In the genomic region with DNA sequence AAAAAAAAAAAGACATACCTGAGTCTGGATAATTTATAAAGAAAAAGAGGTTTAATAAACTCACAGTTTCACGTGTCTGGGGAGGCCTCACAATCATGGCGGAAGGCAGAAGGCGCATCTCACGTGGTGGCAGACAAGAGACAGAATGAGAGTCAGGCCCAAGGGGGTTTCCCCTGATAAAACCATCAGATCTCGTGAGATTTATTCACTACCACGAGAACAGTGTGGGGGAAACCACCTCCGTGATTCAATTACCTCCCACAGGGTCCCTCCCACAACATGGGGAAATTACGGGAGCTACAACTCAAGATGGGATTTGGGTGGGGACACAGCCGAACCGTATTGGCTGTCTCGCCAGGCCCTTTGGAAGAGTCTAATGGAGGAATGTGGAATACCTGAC, we compare ENCODE assay signal across 19 cellular contexts. TPM values are rescaled to one million over a fixed set of nuclear protein-coding genes. Genes with fewer than 3 reads are reported as not detected.
DNase-seq lines count a peak whose midpoint lies in the region; ATAC-seq, FAIRE-seq and TF ChIP-seq lines count a peak whose summit lies in the region.
"Had no signal": no experiment of that assay in that cellular context is flagged by ENCODE, and none has a peak within 500 bp of the region (broad histone marks: within the 10 kb centered on the region; RNA-seq: fewer than 3 reads in every experiment).

No MANE protein-coding gene starts in this region.

- no peak overlapping the region for H3K18ac ChIP-seq in IMR-90 (ENCODE audit: low read depth, low read length)

- no peak overlapping the region for H3K27ac Mint-ChIP-seq in activated T-cell treated with anti-CD3 and anti-CD28 coated beads, Interleukin-2, amount 50 U/mL, for 24 hours
- no peak overlapping the region for H3K27ac Mint-ChIP-seq in effector memory CD8-positive, alpha-beta T cell

- H2AK5ac ChIP-seq in IMR-90 (ENCODE audit: low read depth, low read length) = 0 out of 2 replicates have a peak overlapping the region, but pooled peaks have one; percentile 73

- no peak overlapping the region for H2BK20ac ChIP-seq in IMR-90 (ENCODE audit: low read depth, low read length)

- H3K4ac ChIP-seq in IMR-90 (ENCODE audit: low read depth, low read length) = peak overlapping the region; percentile 35; the same call in 1 of the 2 replicates

- H3K56ac ChIP-seq in IMR-90 (ENCODE audit: extremely low read depth, insufficient read depth, low read length) = no peak overlapping the region

- in situ Hi-C loops in IMR-90 (cut with MboI; ENCODE audit: low sequenced_read_pairs) = no loop called here

- no peak overlapping the region for H2AK9ac ChIP-seq in IMR-90 (replicated peaks; ENCODE audit: low read depth, low read length, poor library complexity)

- H3K36me3 Mint-ChIP-seq in activated T-cell treated with anti-CD3 and anti-CD28 coated beads, Interleukin-2, amount 50 U/mL, for 4 hours (ENCODE audit: insufficient read depth) = no peaks in the 10 kb centered on the region
- H3K36me3 Mint-ChIP-seq in activated T-cell treated with anti-CD3 and anti-CD28 coated beads, Interleukin-2, amount 50 U/mL, for 24 hours (ENCODE audit: low read depth) = no peaks in the 10 kb centered on the region
- H3K36me3 Mint-ChIP-seq in effector memory CD8-positive, alpha-beta T cell (ENCODE audit: insufficient read depth) = peaks cover 3% of the 10 kb centered on the region

- H3K27ac ChIP-seq in IMR-90 (ENCODE audit: insufficient read depth, low read length) = no peak overlapping the region
- H3K27ac ChIP-seq: C4-2B, RWPE1, SJCRH30 had no signal

- no peaks in the 10 kb centered on the region for H3K9me1 ChIP-seq in IMR-90 (ENCODE audit: insufficient read depth, low read length)

- no peak overlapping the region for H3K23ac ChIP-seq in IMR-90 (ENCODE audit: low read depth, low read length)

- H3K14ac ChIP-seq in IMR-90 (replicated peaks; ENCODE audit: low read depth, low read length) = no peak overlapping the region

- H4K20me1 ChIP-seq in IMR-90 (ENCODE audit: insufficient read depth, low read length) = no peaks in the 10 kb centered on the region

- H3K9me3 ChIP-seq in IMR-90 (ENCODE audit: control insufficient read depth, insufficient read depth, low read length) = peaks cover 10% of the 10 kb centered on the region
- H3K9me3 ChIP-seq: HAP-1, SJCRH30 had no signal

- TF ChIP-seq RAD21 in IMR-90 (IDR thresholded peaks at IDR 0.05; ENCODE audit: low read length) = no peak

- peaks cover 8% of the 10 kb centered on the region for H3K4me1 ChIP-seq in IMR-90 (ENCODE audit: control insufficient read depth, insufficient read depth, low read length)
- H3K4me1 ChIP-seq: HAP-1, SJCRH30 had no signal

- peaks cover 3% of the 10 kb centered on the region for H3K27me3 Mint-ChIP-seq in activated T-cell treated with anti-CD3 and anti-CD28 coated beads, Interleukin-2, amount 50 U/mL, for 4 hours (ENCODE audit: low read depth)
- no peaks in the 10 kb centered on the region for H3K27me3 Mint-ChIP-seq in activated T-cell treated with anti-CD3 and anti-CD28 coated beads, Interleukin-2, amount 50 U/mL, for 24 hours
- peaks cover 14 to 37% of the 10 kb centered on the region in 2 donors for H3K27me3 Mint-ChIP-seq in effector memory CD8-positive, alpha-beta T cell

- no CpG with 5 or more reads among the region's 11 CpGs for WGBS in IMR-90 (ENCODE audit: extremely low coverage in 2 of 2, insufficient read length in 1 of 2), 2 experiments

- peaks cover 5% of the 10 kb centered on the region for H3K9me3 Mint-ChIP-seq in activated T-cell treated with anti-CD3 and anti-CD28 coated beads, Interleukin-2, amount 50 U/mL, for 4 hours
- H3K9me3 Mint-ChIP-seq in activated T-cell treated with anti-CD3 and anti-CD28 coated beads, Interleukin-2, amount 50 U/mL, for 24 hours = peaks cover 6% of the 10 kb centered on the region
- peaks cover 0 to 3% of the 10 kb centered on the region in 2 donors for H3K9me3 Mint-ChIP-seq in effector memory CD8-positive, alpha-beta T cell

- no peak overlapping the region for H4K5ac ChIP-seq in IMR-90 (ENCODE audit: low read depth, low read length)

- no peak overlapping the region for H4K8ac ChIP-seq in IMR-90 (ENCODE audit: low read depth in 2 of 2, low read length in 2 of 2)

- no peak overlapping the region for H3K9ac ChIP-seq in IMR-90 (ENCODE audit: low read depth, low read length)

- dilution Hi-C loops in IMR-90 (cut with HindIII; ENCODE audit: low sequenced_read_pairs, unreplicated experiment) = no loop called here

- peak overlapping the region; percentile 23; the same call in 1 of the 2 replicates for H2BK120ac ChIP-seq in IMR-90 (ENCODE audit: low read depth, low read length)

- BruUV-seq in IMR-90 (replicated peaks; lab: Mats Ljungman, UMichigan) = no TSS peak

- H4K91ac ChIP-seq in IMR-90 (ENCODE audit: insufficient read depth, low read depth, low read length) = peak overlapping the region; percentile 25; the same call in 1 of the 2 replicates

- POLR2A ChIA-PET in IMR-90 (lab: Charles Lee; ENCODE audit: unreplicated experiment) = no interaction called here

- FAIRE-seq in urothelium cell line (lab: Jason Lieb, UNC) = peak; percentile 87

- no peak for TF ChIP-seq POLR2A in IMR-90 (IDR thresholded peaks at IDR 0.05; ENCODE audit: low read depth, low read length)

- no peak overlapping the region for H3K4me3 Mint-ChIP-seq in activated T-cell treated with anti-CD3 and anti-CD28 coated beads, Interleukin-2, amount 50 U/mL, for 4 hours
- H3K4me3 Mint-ChIP-seq in activated T-cell treated with anti-CD3 and anti-CD28 coated beads, Interleukin-2, amount 50 U/mL, for 24 hours = no peak overlapping the region
- no peak overlapping the region for H3K4me3 Mint-ChIP-seq in effector memory CD8-positive, alpha-beta T cell

- H2BK15ac ChIP-seq in IMR-90 (ENCODE audit: low read depth, low read length) = peak overlapping the region; percentile 21; the same call in 1 of the 3 replicates

- H3K36me3 ChIP-seq in IMR-90 (ENCODE audit: control insufficient read depth, insufficient read depth, low read length) = no peaks in the 10 kb centered on the region
- H3K36me3 ChIP-seq: HAP-1, SJCRH30 had no signal

- DNase-seq in activated T-cell treated with anti-CD3 and anti-CD28 coated beads, Interleukin-2, amount 50 U/mL, for 4 hours = no peak
- no peak for DNase-seq in activated T-cell treated with anti-CD3 and anti-CD28 coated beads, Interleukin-2, amount 50 U/mL, for 24 hours
- DNase-seq in IMR-90 (no peak), urothelium cell line (ENCODE audit: low spot score) (no peak), hypothalamus (lab: John Stamatoyannopoulos, UW) (no peak), AML-193 (lab: John Stamatoyannopoulos, UW) (no peak)
- DNase-seq in effector memory CD8-positive, alpha-beta T cell = no peak
- DNase-seq: Kasumi-1; MM.1S; NCI-H1092 treated with DMSO at 0.1 percent for 48 hours; NCI-H1694 treated with DMSO at 0.1 percent for 48 hours; NCI-H345; NCI-H526 treated with DMSO at 0.1 percent for 48 hours; NK-92 treated with Interleukin-12 subunit alpha and Interleukin-12 subunit beta, amount 100 ng/mL, for 24 hours; SJCRH30 had no signal

- intact Hi-C loops in IMR-90 (cut with micrococcal nuclease) = no loop called here

- ATAC-seq in activated T-cell treated with anti-CD3 and anti-CD28 coated beads, Interleukin-2, amount 50 U/mL, for 4 hours = peak; percentile 66
- ATAC-seq in IMR-90 (ENCODE audit: low read depth) = no peak
- peak; percentile 40 for ATAC-seq in effector memory CD8-positive, alpha-beta T cell (replicated peaks)

- H3K27me3 ChIP-seq in IMR-90 (ENCODE audit: control insufficient read depth, insufficient read depth, low read length) = no peaks in the 10 kb centered on the region; the same call in 1 of the 2 replicates
- H3K27me3 ChIP-seq: SJCRH30 had no signal

- H3K4me2 ChIP-seq in IMR-90 (ENCODE audit: low read depth, low read length) = no peak overlapping the region

- H2AFZ ChIP-seq in IMR-90 (replicated peaks; ENCODE audit: low read length, poor library complexity) = no peak overlapping the region

- no peak overlapping the region for H3K4me3 ChIP-seq in IMR-90 (ENCODE audit: insufficient read depth, low read depth, low read length)
- H3K4me3 ChIP-seq: HAP-1, SJCRH30 had no signal

- CTCF ChIA-PET in IMR-90 (lab: Yijun Ruan, JAX) = no interaction called here

- TF ChIP-seq CTCF in IMR-90 (conservative IDR thresholded peaks at IDR 0.05; ENCODE audit: low read depth, low read length) = no peak

- peaks cover 4% of the 10 kb centered on the region for H3K4me1 Mint-ChIP-seq in activated T-cell treated with anti-CD3 and anti-CD28 coated beads, Interleukin-2, amount 50 U/mL, for 4 hours (ENCODE audit: low read depth)
- H3K4me1 Mint-ChIP-seq in activated T-cell treated with anti-CD3 and anti-CD28 coated beads, Interleukin-2, amount 50 U/mL, for 24 hours (ENCODE audit: low read depth) = peaks cover 7% of the 10 kb centered on the region
- no peaks in the 10 kb centered on the region for H3K4me1 Mint-ChIP-seq in effector memory CD8-positive, alpha-beta T cell (ENCODE audit: low read depth in 2 of 2)

- H3K79me1 ChIP-seq in IMR-90 (ENCODE audit: low read depth in 1 of 2, low read length in 2 of 2) = no peaks in the 10 kb centered on the region

- H2BK5ac ChIP-seq in IMR-90 (ENCODE audit: low read depth, low read length, poor library complexity, severe bottlenecking) = no peak overlapping the region

RNA-seq across cellular contexts. Expression of a gene that starts 9.0 kb away (rescaled TPM):
- 10 to 100 TPM; 77.6 to 79.5 (median 78.2) TPM for total RNA-seq in activated T-cell treated with anti-CD3 and anti-CD28 coated beads, Interleukin-2, amount 50 U/mL, for 4 hours
- total RNA-seq in IMR-90 (2012; rRNA removed) = 16.4 and 19.2 TPM in 2 replicates
- 27.1 and 27.9 TPM in 2 replicates for polyA plus RNA-seq in IMR-90 (2012; rRNA removed)
- 9.3 and 16.3 TPM in 2 replicates for polyA plus RNA-seq in IMR-90 (2012; cell fraction: cytosol; rRNA removed)
- 216 and 262 TPM in 2 replicates for polyA plus RNA-seq in IMR-90 (2012; cell fraction: nucleus; rRNA removed; ENCODE audit: low replicate concordance)

RNA-seq across cellular contexts. Expression of a gene that starts 17.3 kb away (rescaled TPM):
- total RNA-seq in activated T-cell treated with anti-CD3 and anti-CD28 coated beads, Interleukin-2, amount 50 U/mL, for 4 hours = 100 to 1,000 TPM; 110 to 126 (median 119) TPM
- total RNA-seq in IMR-90 (2012; rRNA removed) = 9.3 and 10.0 TPM in 2 replicates
- 40.1 and 47.1 TPM in 2 replicates for polyA plus RNA-seq in IMR-90 (2012; rRNA removed)
- 32.2 and 35.8 TPM in 2 replicates for polyA plus RNA-seq in IMR-90 (2012; cell fraction: cytosol; rRNA removed)
- polyA plus RNA-seq in IMR-90 (2012; cell fraction: nucleus; rRNA removed; ENCODE audit: low replicate concordance) = 80.3 and 296 TPM in 2 replicates

RNA-seq across cellular contexts. Expression of a gene that starts 34.6 kb away (rescaled TPM):
- under 1 TPM; 0.11 to 0.19 (median 0.15) TPM for total RNA-seq in activated T-cell treated with anti-CD3 and anti-CD28 coated beads, Interleukin-2, amount 50 U/mL, for 4 hours
- total RNA-seq in IMR-90 (2012; rRNA removed) = 0.28 and 0.36 TPM in 2 replicates
- 1.9 TPM in 2 replicates for polyA plus RNA-seq in IMR-90 (2012; rRNA removed)
- polyA plus RNA-seq in IMR-90 (2012; cell fraction: cytosol; rRNA removed) = 0.74 and 1.2 TPM in 2 replicates
- polyA plus RNA-seq in IMR-90 (2012; cell fraction: nucleus; rRNA removed; ENCODE audit: low replicate concordance) = 4.1 and 11.5 TPM in 2 replicates
- total RNA-seq: A673, SJCRH30 had no signal

RNA-seq across cellular contexts. Expression of a gene that starts 48.4 kb away (rescaled TPM):
- total RNA-seq in activated T-cell treated with anti-CD3 and anti-CD28 coated beads, Interleukin-2, amount 50 U/mL, for 4 hours = 10 to 100 TPM; 75.8 to 82.5 (median 82.5) TPM
- 30.6 and 37.3 TPM in 2 replicates for total RNA-seq in IMR-90 (2012; rRNA removed)
- 52.5 and 54.1 TPM in 2 replicates for polyA plus RNA-seq in IMR-90 (2012; rRNA removed)
- 44.0 and 63.2 TPM in 2 replicates for polyA plus RNA-seq in IMR-90 (2012; cell fraction: cytosol; rRNA removed)
- 74.3 and 81.9 TPM in 2 replicates for polyA plus RNA-seq in IMR-90 (2012; cell fraction: nucleus; rRNA removed; ENCODE audit: low replicate concordance)

Comparison
In these comparisons a context has a peak if more than half of its experiments do, and no peak if none do; other contexts are left out.
1. RNA of a gene that starts 17.3 kb away (total RNA-seq): 110 to 126 TPM in activated T-cell treated with anti-CD3 and anti-CD28 coated beads, Interleukin-2, amount 50 U/mL, for 4 hours; 9.3 to 10.0 TPM in IMR-90; every median in the first group is over 10 times any median in the second.